In the genomic region with DNA sequence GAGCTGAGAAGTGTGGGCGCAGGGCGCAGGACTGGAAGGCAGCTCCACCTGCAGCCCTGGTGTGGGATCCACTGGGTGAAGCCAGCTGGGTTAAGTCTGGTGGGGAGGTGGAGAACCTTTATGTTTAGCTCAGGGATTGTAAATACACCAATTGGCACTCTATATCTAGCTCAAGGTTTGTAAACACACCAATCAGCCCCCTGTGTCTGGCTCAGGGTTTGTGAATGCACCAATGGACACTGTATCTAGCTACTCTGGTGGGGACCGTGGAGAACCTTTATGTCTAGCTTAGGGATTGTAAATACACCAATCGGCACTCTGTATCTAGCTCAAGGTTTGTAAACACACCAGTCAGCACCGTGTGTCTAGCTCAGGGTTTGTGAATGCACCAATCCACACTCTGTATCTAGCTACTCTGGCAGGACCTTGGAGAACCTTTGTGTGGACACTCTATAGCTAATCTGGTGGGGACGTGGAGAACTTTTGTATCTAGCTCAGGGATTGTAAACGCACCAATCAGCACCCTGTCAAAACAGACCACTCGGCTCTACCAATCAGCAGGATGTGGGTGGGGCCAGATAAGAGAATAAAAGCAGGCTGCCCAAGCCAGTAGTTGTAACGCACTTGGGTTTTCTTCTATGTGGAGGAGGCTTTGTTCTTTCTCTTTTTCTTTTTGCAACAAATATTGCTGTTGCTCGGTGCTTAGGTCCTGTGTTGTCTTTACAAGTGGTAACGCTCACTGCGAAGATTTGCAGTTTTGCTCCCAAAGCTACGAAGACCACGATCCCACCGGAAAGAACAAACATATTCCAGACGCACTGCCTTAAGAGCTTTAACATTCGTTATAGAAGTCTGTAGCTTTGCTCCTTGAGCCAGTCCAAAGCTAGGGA, we compare ENCODE assay signal across 6 cellular contexts. TPM values are rescaled to one million over a fixed set of nuclear protein-coding genes. Genes with fewer than 3 reads are reported as not detected.
DNase-seq lines count a peak whose midpoint lies in the region; ATAC-seq and TF ChIP-seq lines count a peak whose summit lies in the region.
"Not testable (repeated sequence)": the region's sequence is repeated elsewhere in the genome, so short reads cannot be mapped to it uniquely, and the experiment has no call there.

No MANE protein-coding gene starts in this region.

- H3K27me3 Mint-ChIP-seq in CD4-positive, alpha-beta memory T cell; activated CD4-positive, alpha-beta T cell treated with anti-CD3 and anti-CD28 coated beads for 36 hours: not testable (repeated sequence)

- not testable (repeated sequence) for H3K9me3 Mint-ChIP-seq in CD4-positive, alpha-beta memory T cell; activated CD4-positive, alpha-beta T cell treated with anti-CD3 and anti-CD28 coated beads for 36 hours (ENCODE audit: low read depth)

- peak overlapping the region in 1 of 2 donors; percentile 58 for H3K4me3 ChIP-seq in CD4-positive, alpha-beta memory T cell (ENCODE audit: low read length in 2 of 2)
- H3K4me3 ChIP-seq in choroid plexus epithelial cell (ENCODE audit: low read depth, low read length) (peak overlapping the region; percentile 68), right lobe of liver (peak overlapping the region; percentile 44 to 75 (median 47)), skin epidermis (peak overlapping the region; percentile 40 to 60 (median 51))

- CTCF ChIA-PET in CD4-positive, alpha-beta memory T cell (lab: Charles Lee; ENCODE audit: partially characterized antibody), result interaction anchor here (0.7 to 2.8 kb wide), 7 partner anchors 10 to 80 kb away, joined by 3 to 9 read pairs (median 5); a partner anchor contains a TSS
- CTCF ChIA-PET in activated CD4-positive, alpha-beta T cell treated with anti-CD3 and anti-CD28 coated beads for 36 hours (lab: Charles Lee), result interaction anchor here (1.4 to 1.6 kb wide), 3 partner anchors 22 to 243 kb away, joined by 4 to 5 read pairs (median 5); no protein-coding TSS in a partner anchor

- peaks cover 48% of the 10 kb centered on the region for H3K4me1 ChIP-seq in CD4-positive, alpha-beta memory T cell (ENCODE audit: insufficient read depth, low read length)
- H3K4me1 ChIP-seq in right lobe of liver, result peaks cover 0 to 13% (median 0%) of the 10 kb centered on the region in 4 donors

- POLR2A ChIA-PET in CD4-positive, alpha-beta memory T cell (lab: Charles Lee; ENCODE audit: partially characterized antibody), result interaction anchor here (0.9 to 6.3 kb wide), 5 partner anchors 10 to 26 kb away, joined by 3 to 118 read pairs (median 6); a partner anchor contains a TSS
- POLR2A ChIA-PET in activated CD4-positive, alpha-beta T cell treated with anti-CD3 and anti-CD28 coated beads for 36 hours (lab: Charles Lee), result interaction anchor here (0.7 to 4.2 kb wide), 5 partner anchors 17 to 208 kb away, joined by 3 to 29 read pairs (median 3); a partner anchor contains a TSS

- not testable (repeated sequence) for H3K9me3 ChIP-seq in CD4-positive, alpha-beta memory T cell (ENCODE audit: control insufficient read depth in 1 of 2, low read length in 2 of 2); right lobe of liver

- H3K36me3 ChIP-seq in CD4-positive, alpha-beta memory T cell (ENCODE audit: insufficient read depth, low read length); right lobe of liver: not testable (repeated sequence)

- peak overlapping the region; percentile 58 for H3K27ac ChIP-seq in CD4-positive, alpha-beta memory T cell (ENCODE audit: low read depth, low read length)
- H3K27ac ChIP-seq in right lobe of liver (peak overlapping the region in 1 of 3 donors; percentile 70), skin epidermis (peak overlapping the region in 20 of 21 experiments; percentile 76 to 98 (median 88))

- WGBS in right lobe of liver (ENCODE audit: insufficient coverage, low coverage, low lambda C conversion rate, missing lambda C conversion rate), result 87% methylated on average over 14 of the region's 17 CpGs

- not testable (repeated sequence) for H3K27me3 ChIP-seq in CD4-positive, alpha-beta memory T cell (ENCODE audit: insufficient read depth, low read length); right lobe of liver

- peaks cover 28 to 60% (median 43%) of the 10 kb centered on the region in 4 donors for H3K4me1 Mint-ChIP-seq in CD4-positive, alpha-beta memory T cell
- H3K4me1 Mint-ChIP-seq in activated CD4-positive, alpha-beta T cell treated with anti-CD3 and anti-CD28 coated beads for 36 hours, result peaks cover 49% of the 10 kb centered on the region

- H3K4me3 Mint-ChIP-seq in CD4-positive, alpha-beta memory T cell, result peak overlapping the region; percentile 84 to 97 (median 96)
- H3K4me3 Mint-ChIP-seq in activated CD4-positive, alpha-beta T cell treated with anti-CD3 and anti-CD28 coated beads for 36 hours, result peak overlapping the region; percentile 92

- ATAC-seq in activated CD4-positive, alpha-beta T cell treated with anti-CD3 and anti-CD28 coated beads for 36 hours; right lobe of liver: not testable (repeated sequence)

- DNase-seq in CD4-positive, alpha-beta memory T cell, result peak in 2 of 5 donors; percentile 9 to 50
- DNase-seq in NCI-H2029 (lab: John Stamatoyannopoulos, UW), result peak; percentile 26
- peak; percentile 63 for DNase-seq in activated CD4-positive, alpha-beta T cell treated with anti-CD3 and anti-CD28 coated beads for 36 hours
- not testable (repeated sequence) for DNase-seq in choroid plexus epithelial cell (ENCODE audit: low read depth); right lobe of liver

- H3K36me3 Mint-ChIP-seq in CD4-positive, alpha-beta memory T cell, result not testable (repeated sequence)
- H3K36me3 Mint-ChIP-seq in activated CD4-positive, alpha-beta T cell treated with anti-CD3 and anti-CD28 coated beads for 36 hours (ENCODE audit: low read depth), result peaks cover 11% of the 10 kb centered on the region

- intact Hi-C loops in CD4-positive, alpha-beta memory T cell (cut with micrococcal nuclease); right lobe of liver (cut with DNase I): not testable (repeated sequence)
- intact Hi-C loops in activated CD4-positive, alpha-beta T cell treated with anti-CD3 and anti-CD28 coated beads for 36 hours (cut with DNase I, micrococcal nuclease), result loop anchor here in 1 of 2 experiments (2.0 kb wide), 1 partner anchor 118 kb away; a partner anchor contains a TSS

- H3K27ac Mint-ChIP-seq in CD4-positive, alpha-beta memory T cell, result peak overlapping the region; percentile 84 to 96 (median 93)
- peak overlapping the region; percentile 93 for H3K27ac Mint-ChIP-seq in activated CD4-positive, alpha-beta T cell treated with anti-CD3 and anti-CD28 coated beads for 36 hours

- TF ChIP-seq CTCF in choroid plexus epithelial cell (conservative IDR thresholded peaks at IDR 0.05; ENCODE audit: low read depth, low read length); right lobe of liver (IDR thresholded peaks at IDR 0.05): not testable (repeated sequence)

- not testable (repeated sequence) for TF ChIP-seq POLR2A in right lobe of liver (IDR thresholded peaks at IDR 0.05)

RNA-seq across cellular contexts. Expression of a gene that starts 1.7 kb away (rescaled TPM):
- 10 to 100 TPM; 34.1 to 37.3 TPM for total RNA-seq in CD4-positive, alpha-beta memory T cell
- polyA plus RNA-seq in CD4-positive, alpha-beta memory T cell, result 100 to 1,000 TPM in 1 of 2 donors, 10 to 100 TPM in 1; 89.9 to 107 TPM
- 10 to 100 TPM; 67.6 to 81.7 TPM for total RNA-seq in activated CD4-positive, alpha-beta T cell treated with anti-CD3 and anti-CD28 coated beads for 36 hours
- total RNA-seq in right lobe of liver, result 10 to 100 TPM; 45.6 to 72.1 (median 54.0) TPM

RNA-seq across cellular contexts. Expression of a gene that starts 26.4 kb away (rescaled TPM):
- 10 to 100 TPM; 76.9 to 80.6 TPM for total RNA-seq in CD4-positive, alpha-beta memory T cell
- 100 to 1,000 TPM; 174 to 236 TPM for polyA plus RNA-seq in CD4-positive, alpha-beta memory T cell
- total RNA-seq in activated CD4-positive, alpha-beta T cell treated with anti-CD3 and anti-CD28 coated beads for 36 hours, result 10 to 100 TPM; 77.2 to 99.3 TPM
- total RNA-seq in right lobe of liver, result 10 to 100 TPM; 32.6 to 49.8 (median 43.5) TPM

RNA-seq across cellular contexts. Expression of a gene that starts 26.4 kb away (rescaled TPM):
- total RNA-seq in CD4-positive, alpha-beta memory T cell, result 1 to 10 TPM; 7.2 to 7.4 TPM
- polyA plus RNA-seq in CD4-positive, alpha-beta memory T cell, result 10 to 100 TPM; 11.6 to 17.1 TPM
- total RNA-seq in activated CD4-positive, alpha-beta T cell treated with anti-CD3 and anti-CD28 coated beads for 36 hours, result 10 to 100 TPM; 35.6 to 39.4 TPM
- total RNA-seq in right lobe of liver, result 1 to 10 TPM; 3.4 to 9.1 (median 6.5) TPM

RNA-seq across cellular contexts. Expression of a gene that starts 26.8 kb away (rescaled TPM):
- total RNA-seq in CD4-positive, alpha-beta memory T cell, result 1 to 10 TPM; 1.2 to 1.5 TPM
- polyA plus RNA-seq in CD4-positive, alpha-beta memory T cell, result 1 to 10 TPM in 1 of 2 donors, not detected in 1; 1.5 TPM
- 1 to 10 TPM; 1.2 to 2.4 TPM for total RNA-seq in activated CD4-positive, alpha-beta T cell treated with anti-CD3 and anti-CD28 coated beads for 36 hours
- 1 to 10 TPM in 1 of 6 experiments, under 1 TPM in 1, not detected in 4; 0.75 to 1.2 TPM for total RNA-seq in right lobe of liver
